ENCODE assay signal across 1 cellular context in the genomic region with DNA sequence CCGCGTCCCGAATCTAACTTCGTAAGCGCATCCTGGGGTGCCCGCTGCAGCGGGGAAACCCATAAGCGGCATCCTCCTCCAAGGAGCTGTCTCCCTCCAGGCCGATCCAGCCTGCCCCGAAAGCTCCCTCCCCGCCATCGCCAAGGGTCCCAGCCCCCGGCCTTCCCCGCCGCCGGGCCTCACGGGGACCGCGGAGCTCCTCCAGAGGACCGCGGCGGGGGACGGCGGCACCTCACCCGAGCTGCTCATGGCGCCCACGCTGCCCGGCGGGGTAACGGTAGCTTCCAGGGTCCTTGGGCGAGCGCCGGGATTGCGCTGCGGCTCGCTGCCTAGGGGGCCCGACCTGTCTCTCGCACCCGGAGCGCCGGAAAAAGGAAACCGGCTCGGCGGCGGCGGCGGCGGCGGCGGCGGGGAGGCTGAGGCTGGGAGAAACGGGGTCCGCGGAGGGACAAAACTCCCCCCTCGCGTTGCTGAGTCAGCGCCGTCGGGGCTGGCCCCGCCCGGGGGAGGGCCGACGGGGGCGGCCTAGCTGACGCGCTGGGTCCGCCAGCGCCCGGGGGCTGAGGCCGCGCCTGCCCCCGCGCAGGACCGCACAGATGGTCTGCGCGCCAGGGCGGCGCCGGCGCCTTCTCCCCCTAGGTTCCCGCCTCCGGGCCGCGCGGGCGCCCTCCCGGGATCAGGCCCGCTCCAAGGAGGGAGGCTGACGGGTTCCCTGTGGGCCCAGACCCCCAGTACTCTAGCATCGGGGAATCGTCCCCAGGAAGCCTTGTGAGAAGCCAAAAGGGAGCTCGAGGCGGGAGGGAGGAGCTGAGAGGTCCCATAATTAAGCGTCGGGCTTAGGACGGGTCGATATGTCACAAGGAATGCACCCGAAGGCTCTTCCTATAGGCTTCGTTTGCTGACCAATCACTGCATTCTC.
TF ChIP-seq lines count a peak whose summit lies in the region.

A gene with protein sequence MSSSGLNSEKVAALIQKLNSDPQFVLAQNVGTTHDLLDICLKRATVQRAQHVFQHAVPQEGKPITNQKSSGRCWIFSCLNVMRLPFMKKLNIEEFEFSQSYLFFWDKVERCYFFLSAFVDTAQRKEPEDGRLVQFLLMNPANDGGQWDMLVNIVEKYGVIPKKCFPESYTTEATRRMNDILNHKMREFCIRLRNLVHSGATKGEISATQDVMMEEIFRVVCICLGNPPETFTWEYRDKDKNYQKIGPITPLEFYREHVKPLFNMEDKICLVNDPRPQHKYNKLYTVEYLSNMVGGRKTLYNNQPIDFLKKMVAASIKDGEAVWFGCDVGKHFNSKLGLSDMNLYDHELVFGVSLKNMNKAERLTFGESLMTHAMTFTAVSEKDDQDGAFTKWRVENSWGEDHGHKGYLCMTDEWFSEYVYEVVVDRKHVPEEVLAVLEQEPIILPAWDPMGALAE (minus strand): TSS at position 374 of the 919 bp plus-strand sequence. CDS start 125 bp downstream, at position 249.

TF ChIP-seq in HepG2, 621 proteins besides CTCF, POLR2A, EP300 and RAD21 (continued from another document and continues in another):
- TF ChIP-seq, protein P1, sequence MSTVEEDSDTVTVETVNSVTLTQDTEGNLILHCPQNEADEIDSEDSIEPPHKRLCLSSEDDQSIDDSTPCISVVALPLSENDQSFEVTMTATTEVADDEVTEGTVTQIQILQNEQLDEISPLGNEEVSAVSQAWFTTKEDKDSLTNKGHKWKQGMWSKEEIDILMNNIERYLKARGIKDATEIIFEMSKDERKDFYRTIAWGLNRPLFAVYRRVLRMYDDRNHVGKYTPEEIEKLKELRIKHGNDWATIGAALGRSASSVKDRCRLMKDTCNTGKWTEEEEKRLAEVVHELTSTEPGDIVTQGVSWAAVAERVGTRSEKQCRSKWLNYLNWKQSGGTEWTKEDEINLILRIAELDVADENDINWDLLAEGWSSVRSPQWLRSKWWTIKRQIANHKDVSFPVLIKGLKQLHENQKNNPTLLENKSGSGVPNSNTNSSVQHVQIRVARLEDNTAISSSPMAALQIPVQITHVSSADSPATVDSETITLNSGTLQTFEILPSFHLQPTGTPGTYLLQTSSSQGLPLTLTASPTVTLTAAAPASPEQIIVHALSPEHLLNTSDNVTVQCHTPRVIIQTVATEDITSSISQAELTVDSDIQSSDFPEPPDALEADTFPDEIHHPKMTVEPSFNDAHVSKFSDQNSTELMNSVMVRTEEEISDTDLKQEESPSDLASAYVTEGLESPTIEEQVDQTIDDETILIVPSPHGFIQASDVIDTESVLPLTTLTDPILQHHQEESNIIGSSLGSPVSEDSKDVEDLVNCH (CRISPR knock-in tag; IDR thresholded peaks at IDR 0.05): no peak
- TF ChIP-seq DMAP1 (CRISPR knock-in tag; IDR thresholded peaks at IDR 0.05) (peak; percentile 1; the same call in 1 of the 2 replicates), SIX1 (CRISPR knock-in tag; IDR thresholded peaks at IDR 0.05; ENCODE audit: borderline replicate concordance) (no peak), ZNF501 (CRISPR knock-in tag; IDR thresholded peaks at IDR 0.05) (peak; percentile 57; the same call in 1 of the 2 replicates), ZC3H13 (CRISPR knock-in tag; IDR thresholded peaks at IDR 0.05) (peak; percentile 36; the same call in 1 of the 2 replicates), FOXJ3 (CRISPR knock-in tag; IDR thresholded peaks at IDR 0.05; ENCODE audit: borderline replicate concordance) (no peak), ZNF607 (CRISPR knock-in tag; IDR thresholded peaks at IDR 0.05; ENCODE audit: borderline replicate concordance) (peak; percentile 27), THAP11 (CRISPR knock-in tag; IDR thresholded peaks at IDR 0.05) (peak; percentile 16; the same call in 1 of the 2 replicates), POLR2AphosphoS5 (IDR thresholded peaks at IDR 0.05; ENCODE audit: low read depth, low read length) (peak; percentile 34), TFDP1 (CRISPR knock-in tag; IDR thresholded peaks at IDR 0.05; ENCODE audit: borderline replicate concordance) (peak; percentile 41; the same call in 1 of the 2 replicates), THYN1 (CRISPR knock-in tag; IDR thresholded peaks at IDR 0.05; ENCODE audit: borderline replicate concordance, low read depth) (no peak), ZBTB49 (CRISPR knock-in tag; IDR thresholded peaks at IDR 0.05; ENCODE audit: borderline replicate concordance) (no peak), GMEB1 (CRISPR knock-in tag; IDR thresholded peaks at IDR 0.05; ENCODE audit: borderline replicate concordance) (peak; percentile 48; the same call in 1 of the 2 replicates), ZMYM4 (CRISPR knock-in tag; IDR thresholded peaks at IDR 0.05) (peak; percentile 58), SMAD1 (CRISPR knock-in tag; IDR thresholded peaks at IDR 0.05; ENCODE audit: borderline replicate concordance, low read depth) (no peak), ZNF839 (CRISPR knock-in tag; IDR thresholded peaks at IDR 0.05; ENCODE audit: borderline replicate concordance) (no peak), ETS1 (CRISPR knock-in tag; IDR thresholded peaks at IDR 0.05) (no peak), ONECUT2 (CRISPR knock-in tag; IDR thresholded peaks at IDR 0.05) (peak; percentile 58; the same call in 1 of the 2 replicates), ARNT2 (CRISPR knock-in tag; IDR thresholded peaks at IDR 0.05; ENCODE audit: low read depth) (peak; percentile 80; the same call in 1 of the 2 replicates), ATF2 (CRISPR knock-in tag; IDR thresholded peaks at IDR 0.05) (0 out of 2 replicates have a peak, but pooled peaks have one; percentile 24)
- TF ChIP-seq, protein P2, sequence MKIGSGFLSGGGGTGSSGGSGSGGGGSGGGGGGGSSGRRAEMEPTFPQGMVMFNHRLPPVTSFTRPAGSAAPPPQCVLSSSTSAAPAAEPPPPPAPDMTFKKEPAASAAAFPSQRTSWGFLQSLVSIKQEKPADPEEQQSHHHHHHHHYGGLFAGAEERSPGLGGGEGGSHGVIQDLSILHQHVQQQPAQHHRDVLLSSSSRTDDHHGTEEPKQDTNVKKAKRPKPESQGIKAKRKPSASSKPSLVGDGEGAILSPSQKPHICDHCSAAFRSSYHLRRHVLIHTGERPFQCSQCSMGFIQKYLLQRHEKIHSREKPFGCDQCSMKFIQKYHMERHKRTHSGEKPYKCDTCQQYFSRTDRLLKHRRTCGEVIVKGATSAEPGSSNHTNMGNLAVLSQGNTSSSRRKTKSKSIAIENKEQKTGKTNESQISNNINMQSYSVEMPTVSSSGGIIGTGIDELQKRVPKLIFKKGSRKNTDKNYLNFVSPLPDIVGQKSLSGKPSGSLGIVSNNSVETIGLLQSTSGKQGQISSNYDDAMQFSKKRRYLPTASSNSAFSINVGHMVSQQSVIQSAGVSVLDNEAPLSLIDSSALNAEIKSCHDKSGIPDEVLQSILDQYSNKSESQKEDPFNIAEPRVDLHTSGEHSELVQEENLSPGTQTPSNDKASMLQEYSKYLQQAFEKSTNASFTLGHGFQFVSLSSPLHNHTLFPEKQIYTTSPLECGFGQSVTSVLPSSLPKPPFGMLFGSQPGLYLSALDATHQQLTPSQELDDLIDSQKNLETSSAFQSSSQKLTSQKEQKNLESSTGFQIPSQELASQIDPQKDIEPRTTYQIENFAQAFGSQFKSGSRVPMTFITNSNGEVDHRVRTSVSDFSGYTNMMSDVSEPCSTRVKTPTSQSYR (CRISPR knock-in tag; IDR thresholded peaks at IDR 0.05; ENCODE audit: borderline replicate concordance): no peak
- TF ChIP-seq, protein P3, sequence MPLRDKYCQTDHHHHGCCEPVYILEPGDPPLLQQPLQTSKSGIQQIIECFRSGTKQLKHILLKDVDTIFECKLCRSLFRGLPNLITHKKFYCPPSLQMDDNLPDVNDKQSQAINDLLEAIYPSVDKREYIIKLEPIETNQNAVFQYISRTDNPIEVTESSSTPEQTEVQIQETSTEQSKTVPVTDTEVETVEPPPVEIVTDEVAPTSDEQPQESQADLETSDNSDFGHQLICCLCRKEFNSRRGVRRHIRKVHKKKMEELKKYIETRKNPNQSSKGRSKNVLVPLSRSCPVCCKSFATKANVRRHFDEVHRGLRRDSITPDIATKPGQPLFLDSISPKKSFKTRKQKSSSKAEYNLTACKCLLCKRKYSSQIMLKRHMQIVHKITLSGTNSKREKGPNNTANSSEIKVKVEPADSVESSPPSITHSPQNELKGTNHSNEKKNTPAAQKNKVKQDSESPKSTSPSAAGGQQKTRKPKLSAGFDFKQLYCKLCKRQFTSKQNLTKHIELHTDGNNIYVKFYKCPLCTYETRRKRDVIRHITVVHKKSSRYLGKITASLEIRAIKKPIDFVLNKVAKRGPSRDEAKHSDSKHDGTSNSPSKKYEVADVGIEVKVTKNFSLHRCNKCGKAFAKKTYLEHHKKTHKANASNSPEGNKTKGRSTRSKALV (CRISPR knock-in tag; IDR thresholded peaks at IDR 0.05): no peak
- TF ChIP-seq, protein P4, sequence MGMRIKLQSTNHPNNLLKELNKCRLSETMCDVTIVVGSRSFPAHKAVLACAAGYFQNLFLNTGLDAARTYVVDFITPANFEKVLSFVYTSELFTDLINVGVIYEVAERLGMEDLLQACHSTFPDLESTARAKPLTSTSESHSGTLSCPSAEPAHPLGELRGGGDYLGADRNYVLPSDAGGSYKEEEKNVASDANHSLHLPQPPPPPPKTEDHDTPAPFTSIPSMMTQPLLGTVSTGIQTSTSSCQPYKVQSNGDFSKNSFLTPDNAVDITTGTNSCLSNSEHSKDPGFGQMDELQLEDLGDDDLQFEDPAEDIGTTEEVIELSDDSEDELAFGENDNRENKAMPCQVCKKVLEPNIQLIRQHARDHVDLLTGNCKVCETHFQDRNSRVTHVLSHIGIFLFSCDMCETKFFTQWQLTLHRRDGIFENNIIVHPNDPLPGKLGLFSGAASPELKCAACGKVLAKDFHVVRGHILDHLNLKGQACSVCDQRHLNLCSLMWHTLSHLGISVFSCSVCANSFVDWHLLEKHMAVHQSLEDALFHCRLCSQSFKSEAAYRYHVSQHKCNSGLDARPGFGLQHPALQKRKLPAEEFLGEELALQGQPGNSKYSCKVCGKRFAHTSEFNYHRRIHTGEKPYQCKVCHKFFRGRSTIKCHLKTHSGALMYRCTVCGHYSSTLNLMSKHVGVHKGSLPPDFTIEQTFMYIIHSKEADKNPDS (CRISPR knock-in tag; IDR thresholded peaks at IDR 0.05): peak; percentile 31; the same call in 1 of the 2 replicates
- TF ChIP-seq, protein P5, sequence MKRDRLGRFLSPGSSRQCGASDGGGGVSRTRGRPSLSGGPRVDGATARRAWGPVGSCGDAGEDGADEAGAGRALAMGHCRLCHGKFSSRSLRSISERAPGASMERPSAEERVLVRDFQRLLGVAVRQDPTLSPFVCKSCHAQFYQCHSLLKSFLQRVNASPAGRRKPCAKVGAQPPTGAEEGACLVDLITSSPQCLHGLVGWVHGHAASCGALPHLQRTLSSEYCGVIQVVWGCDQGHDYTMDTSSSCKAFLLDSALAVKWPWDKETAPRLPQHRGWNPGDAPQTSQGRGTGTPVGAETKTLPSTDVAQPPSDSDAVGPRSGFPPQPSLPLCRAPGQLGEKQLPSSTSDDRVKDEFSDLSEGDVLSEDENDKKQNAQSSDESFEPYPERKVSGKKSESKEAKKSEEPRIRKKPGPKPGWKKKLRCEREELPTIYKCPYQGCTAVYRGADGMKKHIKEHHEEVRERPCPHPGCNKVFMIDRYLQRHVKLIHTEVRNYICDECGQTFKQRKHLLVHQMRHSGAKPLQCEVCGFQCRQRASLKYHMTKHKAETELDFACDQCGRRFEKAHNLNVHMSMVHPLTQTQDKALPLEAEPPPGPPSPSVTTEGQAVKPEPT (CRISPR knock-in tag; IDR thresholded peaks at IDR 0.05; ENCODE audit: low read depth): 0 out of 2 replicates have a peak, but pooled peaks have one; percentile 25
